34 cellular contexts compared by ENCODE assay signal in genomic region chr10:51669041-51669440, GRCh38.
"Had no signal": no experiment of that assay in that cellular context is flagged by ENCODE, and none has a peak within 500 bp of the region (broad histone marks: within the 10 kb centered on the region; RNA-seq: fewer than 3 reads in every experiment).

No MANE protein-coding gene starts in this region.

- DNase-seq: Karpas-422, Kasumi-1, MG63, MM.1S, MV-4-11, NCI-H1048, NCI-H1092, NCI-H1092 treated with DMSO at 0.1 percent for 48 hours, NCI-H1105, NCI-H1105 treated with DMSO at 0.1 percent for 48 hours, NCI-H1417, NCI-H1417 treated with DMSO at 0.1 percent for 48 hours, NCI-H1436, NCI-H1436 treated with DMSO at 0.1 percent for 48 hours, NCI-H146, NCI-H1694, NCI-H1694 treated with DMSO at 0.1 percent for 48 hours, NCI-H187, NCI-H187 treated with DMSO at 0.1 percent for 48 hours, NCI-H1930, NCI-H2029, NCI-H2029 treated with DMSO at 0.1 percent for 48 hours, NCI-H2081, NCI-H2081 treated with DMSO at 0.1 percent for 48 hours, NCI-H2107, NCI-H2171, NCI-H2171 treated with DMSO at 0.1 percent for 48 hours, NCI-H2227 treated with DMSO at 0.1 percent for 48 hours, NCI-H226, NCI-H345, NCI-H446, NCI-H446 treated with DMSO at 0.1 percent for 48 hours, NCI-H510A, NCI-H510A treated with DMSO at 0.1 percent for 48 hours had no signal

- H3K36me3 ChIP-seq: MG63 had no signal

- H3K4me3 ChIP-seq: MG63 had no signal

- H3K27me3 ChIP-seq: MG63 had no signal
